In genomic region chr6:110816110-110816409, GRCh38 we compare ENCODE assay signal across 7 cellular contexts. TPM values are rescaled to one million over a fixed set of nuclear protein-coding genes. Genes with fewer than 3 reads are reported as not detected.
A peak's percentile ranks its signal among the peaks of the same experiment; 100 is the strongest.
DNase-seq lines count a peak whose midpoint lies in the region; ATAC-seq, FAIRE-seq and TF ChIP-seq lines count a peak whose summit lies in the region.

No MANE protein-coding gene starts in this region.

- H3K27ac Mint-ChIP-seq in activated naive CD4-positive, alpha-beta T cell treated with anti-CD3 and anti-CD28 coated beads, Interleukin-2, amount 50 U/mL, for 72 hours: peak overlapping the region; percentile 96 to 98

- H3K9me3 Mint-ChIP-seq in activated naive CD4-positive, alpha-beta T cell treated with anti-CD3 and anti-CD28 coated beads, Interleukin-2, amount 50 U/mL, for 72 hours: no peaks in the 10 kb centered on the region

- ATAC-seq in activated naive CD4-positive, alpha-beta T cell treated with anti-CD3 and anti-CD28 coated beads, Interleukin-2, amount 50 U/mL, for 72 hours: no peak
- ATAC-seq in HG03175 (IDR thresholded peaks at IDR 0.05; ENCODE audit: unreplicated experiment): no peak

- H3K4me2 ChIP-seq in keratinocyte (ENCODE audit: control insufficient read depth, extremely low read depth, insufficient read depth, low read depth, low read length): peak overlapping the region; percentile 96

- H2AFZ ChIP-seq in keratinocyte (ENCODE audit: control insufficient read depth, low read length): peak overlapping the region; percentile 84

- no peaks in the 10 kb centered on the region for H3K9me1 ChIP-seq in keratinocyte (ENCODE audit: control insufficient read depth, extremely low read depth, insufficient read depth, low read length)

- H3K27me3 ChIP-seq in HL-60 (ENCODE audit: insufficient read depth, poor library complexity, severe bottlenecking) (no peaks in the 10 kb centered on the region), keratinocyte (ENCODE audit: control insufficient read depth, extremely low read depth, insufficient read depth, low read length) (no peaks in the 10 kb centered on the region)

- TF ChIP-seq CTCF in HL-60 (IDR thresholded peaks at IDR 0.05; ENCODE audit: insufficient read depth, low read length) (no peak), keratinocyte (optimal IDR thresholded peaks at IDR 0.05 in 1 of 3, IDR thresholded peaks at IDR 0.05 in 1 of 3, conservative IDR thresholded peaks at IDR 0.05 in 1 of 3; ENCODE audit: extremely low read depth in 1 of 3, insufficient read depth in 2 of 3, low read length in 3 of 3) (no peak)

- dilution Hi-C loops in keratinocyte (cut with MboI; ENCODE audit: extremely low pct_ligation_motif_present, low sequenced_read_pairs): no loop called here

- peaks cover 25% of the 10 kb centered on the region for H3K4me1 ChIP-seq in keratinocyte (ENCODE audit: control insufficient read depth, extremely low read depth, insufficient read depth, low read length)

- H3K36me3 Mint-ChIP-seq in activated naive CD4-positive, alpha-beta T cell treated with anti-CD3 and anti-CD28 coated beads, Interleukin-2, amount 50 U/mL, for 72 hours: peaks cover 10 to 14% of the 10 kb centered on the region in 2 donors

- no peaks in the 10 kb centered on the region for H3K36me3 ChIP-seq in keratinocyte (ENCODE audit: control insufficient read depth in 2 of 2, extremely low read depth in 1 of 2, insufficient read depth in 2 of 2, low read length in 2 of 2)

- H3K9me3 ChIP-seq in keratinocyte (ENCODE audit: control insufficient read depth, low read depth, low read length): no peaks in the 10 kb centered on the region

- H3K4me3 ChIP-seq in HL-60 (replicated peaks; ENCODE audit: insufficient read depth, low read length): peak overlapping the region; percentile 33
- H3K4me3 ChIP-seq in keratinocyte (ENCODE audit: control insufficient read depth in 2 of 3, extremely low read depth in 1 of 3, insufficient read depth in 2 of 3, low read depth in 1 of 3, low read length in 3 of 3): peak overlapping the region; percentile 72 to 99 (median 95)

- FAIRE-seq in keratinocyte (lab: Jason Lieb, UNC): no peak

- H3K9ac ChIP-seq in keratinocyte (ENCODE audit: control insufficient read depth, extremely low read depth, insufficient read depth, low read length): peak overlapping the region; percentile 98

- no peaks in the 10 kb centered on the region for H4K20me1 ChIP-seq in keratinocyte (ENCODE audit: control insufficient read depth, extremely low read depth, insufficient read depth, low read length)

- H3K79me2 ChIP-seq in keratinocyte (ENCODE audit: control insufficient read depth, insufficient read depth, low read length): peaks cover 16% of the 10 kb centered on the region

- H3K27ac ChIP-seq in HL-60 (replicated peaks) (peak overlapping the region; percentile 94), keratinocyte (ENCODE audit: control insufficient read depth, insufficient read depth, low read length) (peak overlapping the region; percentile 100), substantia nigra (ENCODE audit: low read depth, low read length, poor library complexity, severe bottlenecking) (peak overlapping the region; percentile 94)

- no peak for DNase-seq in HL-60 (ENCODE audit: low read depth in 1 of 2, low spot score in 1 of 2)
- DNase-seq in activated naive CD4-positive, alpha-beta T cell treated with anti-CD3 and anti-CD28 coated beads, Interleukin-2, amount 50 U/mL, for 72 hours (ENCODE audit: low spot score in 2 of 2): no peak
- DNase-seq in keratinocyte (ENCODE audit: low read depth, low spot score): no peak
- no peak for DNase-seq in substantia nigra (lab: John Stamatoyannopoulos, UW)
- no peak for DNase-seq in NCI-H82 (lab: John Stamatoyannopoulos, UW)
- DNase-seq in GDM1 (lab: John Stamatoyannopoulos, UW): no peak

RNA-seq across cellular contexts. Expression of gene CDK19, which starts 0.8 kb away (rescaled TPM):
- total RNA-seq in activated naive CD4-positive, alpha-beta T cell treated with anti-CD3 and anti-CD28 coated beads, Interleukin-2, amount 50 U/mL, for 72 hours: 10 to 100 TPM; 14.3 to 17.9 TPM
- 3.8 to 6.4 TPM (median 4.9 TPM) in 3 replicates for polyA plus RNA-seq in keratinocyte
- polyA plus RNA-seq in keratinocyte (2011; ENCODE audit: low read depth): 4.8 TPM
- 3.4 and 6.3 TPM in 2 replicates for polyA plus RNA-seq in keratinocyte (2011; cell fraction: cytosol; rRNA removed)
- 5.2 and 6.8 TPM in 2 replicates for polyA plus RNA-seq in keratinocyte (2011; cell fraction: nucleus; rRNA removed)
- polyA plus RNA-seq in keratinocyte (2012; ENCODE audit: low replicate concordance): 2.9 and 5.4 TPM in 2 replicates
- 1.3 to 7.1 TPM (median 5.0 TPM) in 3 replicates for polyA minus RNA-seq in keratinocyte
- 4.2 TPM for polyA minus RNA-seq in keratinocyte (2011; cell fraction: cytosol; rRNA and poly(A)+ RNA removed)
- 3.9 and 8.5 TPM in 2 replicates for polyA minus RNA-seq in keratinocyte (2011; cell fraction: nucleus; rRNA and poly(A)+ RNA removed)

RNA-seq across cellular contexts. Expression of gene AMD1, which starts 58.5 kb away (rescaled TPM):
- total RNA-seq in activated naive CD4-positive, alpha-beta T cell treated with anti-CD3 and anti-CD28 coated beads, Interleukin-2, amount 50 U/mL, for 72 hours: 10 to 100 TPM; 78.0 to 83.7 TPM
- 51.4 to 105 TPM (median 90.9 TPM) in 3 replicates for polyA plus RNA-seq in keratinocyte
- 39.1 TPM for polyA plus RNA-seq in keratinocyte (2011; ENCODE audit: low read depth)
- polyA plus RNA-seq in keratinocyte (2011; cell fraction: cytosol; rRNA removed): 62.6 and 121 TPM in 2 replicates
- polyA plus RNA-seq in keratinocyte (2011; cell fraction: nucleus; rRNA removed): 42.8 and 66.6 TPM in 2 replicates
- polyA plus RNA-seq in keratinocyte (2012; ENCODE audit: low replicate concordance): 63.5 and 76.8 TPM in 2 replicates
- polyA minus RNA-seq in keratinocyte: 15.6 to 116 TPM (median 55.7 TPM) in 3 replicates
- 76.4 TPM for polyA minus RNA-seq in keratinocyte (2011; cell fraction: cytosol; rRNA and poly(A)+ RNA removed)
- polyA minus RNA-seq in keratinocyte (2011; cell fraction: nucleus; rRNA and poly(A)+ RNA removed): 27.3 and 48.6 TPM in 2 replicates
